ENCODE assay signal across 29 cellular contexts in genomic region chr3:162547321-162547720, GRCh38.
"Had no signal": no experiment of that assay in that cellular context is flagged by ENCODE, and none has a peak within 500 bp of the region (broad histone marks: within the 10 kb centered on the region; RNA-seq: fewer than 3 reads in every experiment).

No MANE protein-coding gene starts in this region.

- H3K4me1 ChIP-seq: ascending aorta had no signal

- ATAC-seq: activated CD4-positive, alpha-beta T cell treated with anti-CD3 and anti-CD28 coated beads for 36 hours; activated CD4-positive, CD25-positive, alpha-beta regulatory T cell treated with anti-CD3 and anti-CD28 coated beads, Interleukin-2, amount 50 U/mL, for 24 hours; activated CD8-positive, alpha-beta memory T cell treated with anti-CD3 and anti-CD28 coated beads, Interleukin-2, amount 10 ng/mL, durations not matched to agents 7 days and 5 days; activated CD8-positive, alpha-beta T cell treated with anti-CD3 and anti-CD28 coated beads, Interleukin-2, amount 10 ng/mL, durations not matched to agents 7 days and 5 days; activated naive CD8-positive, alpha-beta T cell treated with anti-CD3 and anti-CD28 coated beads, Interleukin-2, amount 50 U/mL, for 24 hours; WTC11 had no signal

- H3K27me3 ChIP-seq: ascending aorta, cardiac muscle cell had no signal

- FAIRE-seq: bronchial epithelial cell had no signal

- H3K4me3 ChIP-seq: ascending aorta, cardiac muscle cell had no signal

- H3K9me3 ChIP-seq: ascending aorta had no signal

- DNase-seq: activated CD4-positive, alpha-beta memory T cell treated with anti-CD3 and anti-CD28 coated beads, Interleukin-2, amount 10 ng/mL, durations not matched to agents 7 days and 5 days; activated CD4-positive, alpha-beta T cell treated with anti-CD3 and anti-CD28 coated beads for 1 hour; activated CD4-positive, alpha-beta T cell treated with anti-CD3 and anti-CD28 coated beads for 36 hours; activated CD4-positive, alpha-beta T cell treated with anti-CD3 and anti-CD28 coated beads for 48 hours; activated CD4-positive, alpha-beta T cell treated with anti-CD3 and anti-CD28 coated beads, Interleukin-2, amount 10 ng/mL, durations not matched to agents 7 days and 5 days; activated CD4-positive, alpha-beta T cell treated with anti-CD3 and anti-CD28 coated beads, Interleukin-2, amount 50 U/mL, for 48 hours; activated CD4-positive, CD25-positive, alpha-beta regulatory T cell; activated CD8-positive, alpha-beta memory T cell treated with anti-CD3 and anti-CD28 coated beads for 24 hours; activated CD8-positive, alpha-beta memory T cell treated with anti-CD3 and anti-CD28 coated beads, Interleukin-2, amount 10 ng/mL, durations not matched to agents 7 days and 5 days; activated CD8-positive, alpha-beta memory T cell treated with anti-CD3 and anti-CD28 coated beads, Interleukin-2, amount 50 U/mL, for 48 hours; activated CD8-positive, alpha-beta T cell treated with anti-CD3 and anti-CD28 coated beads, Interleukin-2, amount 10 ng/mL, durations not matched to agents 7 days and 5 days; activated effector memory CD4-positive, alpha-beta T cell treated with Interleukin-2 at 50 U/mL for 16 hours; activated gamma-delta T cell; activated naive CD4-positive, alpha-beta T cell treated with anti-CD3 and anti-CD28 coated beads, Interleukin-2, amount 10 ng/mL, durations not matched to agents 7 days and 5 days; activated naive CD4-positive, alpha-beta T cell treated with Interleukin-2 at 50 U/mL for 16 hours; activated naive CD8-positive, alpha-beta T cell treated with anti-CD3 and anti-CD28 coated beads, Interleukin-2, amount 10 ng/mL, durations not matched to agents 7 days and 5 days; activated naive CD8-positive, alpha-beta T cell treated with anti-CD3 and anti-CD28 coated beads, Interleukin-2, amount 50 U/mL, for 24 hours; activated T-cell treated with anti-CD3 and anti-CD28 coated beads, Interleukin-2, amount 50 U/mL, for 24 hours; activated T-cell treated with anti-CD3 and anti-CD28 coated beads, Interleukin-2, amount 50 U/mL, for 48 hours; anterior cingulate cortex; cerebellar nuclear complex; T-helper 2 cell; T-helper 9 cell; WERI-Rb-1 had no signal

- H3K27ac ChIP-seq: ascending aorta, cardiac muscle cell, WERI-Rb-1 had no signal

- H3K36me3 ChIP-seq: ascending aorta, cardiac muscle cell, WERI-Rb-1 had no signal
